Comparison of ENCODE assay signal across 21 cellular contexts in genomic region chr1:3552751-3553150, GRCh38. TPM values are rescaled to one million over a fixed set of nuclear protein-coding genes. Genes with fewer than 3 reads are reported as not detected.
DNase-seq lines count a peak whose midpoint lies in the region; ATAC-seq and TF ChIP-seq lines count a peak whose summit lies in the region.
"Had no signal": no experiment of that assay in that cellular context is flagged by ENCODE, and none has a peak within 500 bp of the region (broad histone marks: within the 10 kb centered on the region; RNA-seq: fewer than 3 reads in every experiment).

No MANE protein-coding gene starts in this region.

- ATAC-seq in GM21825 (IDR thresholded peaks at IDR 0.05; ENCODE audit: unreplicated experiment) (no peak), GM18520 (IDR thresholded peaks at IDR 0.05; ENCODE audit: unreplicated experiment) (no peak)
- ATAC-seq: A549 had no signal

- H3K4me2 ChIP-seq in hepatocyte, result peak overlapping the region; percentile 59
- H3K4me2 ChIP-seq: A549; BLaER1 treated with 17β-estradiol and CSF1 and Interleukin-3, amounts not matched to agents 10 nM and 100 nM had no signal

- CTCF ChIA-PET in RWPE1 (lab: Yijun Ruan, JAX), result interaction anchor here (0.9 to 1.6 kb wide), 5 partner anchors 10 to 68 kb away, joined by 3 to 8 read pairs (median 4); no protein-coding TSS in a partner anchor

- TF ChIP-seq POLR2A in prostate gland (IDR thresholded peaks at IDR 0.05), result no peak

- TF ChIP-seq CTCF in C4-2B (conservative IDR thresholded peaks at IDR 0.05), result no peak
- TF ChIP-seq CTCF in RWPE1 (conservative IDR thresholded peaks at IDR 0.05; ENCODE audit: low read depth), result no peak
- TF ChIP-seq CTCF in hepatocyte (IDR thresholded peaks at IDR 0.05; ENCODE audit: poor library complexity), result no peak
- TF ChIP-seq CTCF in prostate gland (IDR thresholded peaks at IDR 0.05), result no peak

- POLR2A ChIA-PET in RWPE1 (lab: Yijun Ruan, JAX; ENCODE audit: low non-redundant PET), result no interaction called here

- H3K27ac ChIP-seq in C4-2B (peak overlapping the region; percentile 61), RWPE1 (peak overlapping the region; percentile 94), hepatocyte (no peak overlapping the region), prostate gland (peak overlapping the region; percentile 69 to 73)
- H3K27ac ChIP-seq: 22Rv1; BLaER1 treated with 17β-estradiol and CSF1 and Interleukin-3, amounts not matched to agents 10 nM and 100 nM had no signal

- H3K27me3 ChIP-seq in hepatocyte (no peaks in the 10 kb centered on the region), prostate gland (replicated peaks; ENCODE audit: insufficient read depth) (no peaks in the 10 kb centered on the region)
- H3K27me3 ChIP-seq: BLaER1 treated with 17β-estradiol and CSF1 and Interleukin-3, amounts not matched to agents 10 nM and 100 nM had no signal

- H3K4me1 ChIP-seq in hepatocyte (ENCODE audit: insufficient read depth), result peaks cover 21% of the 10 kb centered on the region
- H3K4me1 ChIP-seq in prostate gland (replicated peaks), result peaks cover 9% of the 10 kb centered on the region

- H3K36me3 ChIP-seq in hepatocyte (replicated peaks; ENCODE audit: insufficient read depth, low read depth) (no peaks in the 10 kb centered on the region), prostate gland (no peaks in the 10 kb centered on the region)

- H3K9me2 ChIP-seq in hepatocyte (replicated peaks; ENCODE audit: insufficient read depth), result no peaks in the 10 kb centered on the region

- H4K20me1 ChIP-seq in hepatocyte (ENCODE audit: insufficient read depth, poor library complexity, severe bottlenecking), result no peaks in the 10 kb centered on the region

- intact Hi-C loops in prostate gland (cut with DNase I), result no loop called here

- no peak for DNase-seq in RWPE1 (ENCODE audit: low spot score)
- DNase-seq in hepatocyte (ENCODE audit: low spot score), result no peak
- no peak for DNase-seq in prostate gland (ENCODE audit: low spot score)
- DNase-seq in NCI-H1092 (lab: John Stamatoyannopoulos, UW), result no peak
- DNase-seq in HuH-7.5 (ENCODE audit: low spot score), result no peak
- DNase-seq: AML-193; CD4-positive, alpha-beta memory T cell; CD4-positive, CD25-positive, alpha-beta regulatory T cell; CD8-positive, alpha-beta memory T cell; COR-L47; DMS 273 treated with DMSO at 0.1 percent for 48 hours; DMS153; DMS53; DMS79 treated with DMSO at 0.1 percent for 48 hours; GF-D8 had no signal

- WGBS in hepatocyte (ENCODE audit: low lambda C conversion rate, missing lambda C conversion rate), result 88% methylated on average over 4 of the region's 6 CpGs
- WGBS in prostate gland, result 89% methylated on average over 6 of the region's 6 CpGs

- H3K4me3 ChIP-seq in hepatocyte (no peak overlapping the region), prostate gland (no peak overlapping the region)
- H3K4me3 ChIP-seq: A549; BLaER1 treated with 17β-estradiol and CSF1 and Interleukin-3, amounts not matched to agents 10 nM and 100 nM had no signal

- H3K9me3 ChIP-seq in hepatocyte (ENCODE audit: low read depth), result no peaks in the 10 kb centered on the region
- no peaks in the 10 kb centered on the region for H3K9me3 ChIP-seq in prostate gland
- H3K9me3 ChIP-seq: A549; BLaER1 treated with 17β-estradiol and CSF1 and Interleukin-3, amounts not matched to agents 10 nM and 100 nM had no signal

- no peaks in the 10 kb centered on the region for H3K79me2 ChIP-seq in hepatocyte

- no peak overlapping the region for H2AFZ ChIP-seq in hepatocyte

RNA-seq across cellular contexts. Expression of gene MEGF6, which starts 58.6 kb away (rescaled TPM):
- 9.6 and 11.6 TPM in 2 replicates for total RNA-seq in hepatocyte
- 21.9 and 23.5 TPM in 2 replicates for polyA plus RNA-seq in hepatocyte
- 10 to 100 TPM; 67.3 to 82.5 TPM for total RNA-seq in prostate gland
